ENCODE assay signal across 21 cellular contexts in genomic region chr21:43691801-43692200, GRCh38. TPM values are rescaled to one million over a fixed set of nuclear protein-coding genes. Genes with fewer than 3 reads are reported as not detected.
DNase-seq lines count a peak whose midpoint lies in the region; FAIRE-seq and TF ChIP-seq lines count a peak whose summit lies in the region.
"Had no signal": no experiment of that assay in that cellular context is flagged by ENCODE, and none has a peak within 500 bp of the region (broad histone marks: within the 10 kb centered on the region; RNA-seq: fewer than 3 reads in every experiment).

No MANE protein-coding gene starts in this region.

- no peak for FAIRE-seq in kidney (lab: Jason Lieb, UNC)
- FAIRE-seq: A204.1, G401.6, GM12892, H1 had no signal

- no peak for TF ChIP-seq CTCF in kidney (IDR thresholded peaks at IDR 0.05; ENCODE audit: borderline replicate concordance, extremely low read depth, insufficient read depth)
- TF ChIP-seq CTCF in osteoblast (IDR thresholded peaks at IDR 0.05; ENCODE audit: extremely low read depth, low read depth, low read length): no peak
- TF ChIP-seq CTCF in Peyer's patch (IDR thresholded peaks at IDR 0.05): no peak

- no peak overlapping the region for H3K4me3 ChIP-seq in kidney (ENCODE audit: low read length in 2 of 2)
- no peak overlapping the region for H3K4me3 ChIP-seq in osteoblast (ENCODE audit: insufficient read depth, low read length)
- no peak overlapping the region for H3K4me3 ChIP-seq in Peyer's patch
- H3K4me3 ChIP-seq: BLaER1, GM23248 had no signal

- no peak overlapping the region for H3K9ac ChIP-seq in kidney (ENCODE audit: low read length in 2 of 2)
- H3K9ac ChIP-seq: BLaER1, GM23248 had no signal

- H3K9me3 ChIP-seq in kidney (ENCODE audit: control insufficient read depth in 1 of 2, low read length in 2 of 2): no peaks in the 10 kb centered on the region
- H3K9me3 ChIP-seq in osteoblast (ENCODE audit: low read depth, low read length): no peaks in the 10 kb centered on the region
- no peaks in the 10 kb centered on the region for H3K9me3 ChIP-seq in Peyer's patch
- H3K9me3 ChIP-seq: BLaER1, Caco-2 had no signal

- intact Hi-C loops in kidney (cut with DNase I): no loop called here

- no peak for TF ChIP-seq POLR2A in Peyer's patch (IDR thresholded peaks at IDR 0.05)

- no peaks in the 10 kb centered on the region for H4K20me1 ChIP-seq in osteoblast (ENCODE audit: insufficient read depth, low read length)

- no peak overlapping the region for H2AFZ ChIP-seq in osteoblast (ENCODE audit: low read length)
- H2AFZ ChIP-seq: GM23248 had no signal

- H3K4me1 ChIP-seq in kidney (ENCODE audit: control insufficient read depth in 1 of 2, insufficient read depth in 1 of 2, low read depth in 1 of 2, low read length in 2 of 2) (no peaks in the 10 kb centered on the region), osteoblast (ENCODE audit: insufficient read depth, low read length) (no peaks in the 10 kb centered on the region), Peyer's patch (no peaks in the 10 kb centered on the region)
- H3K4me1 ChIP-seq: Caco-2 had no signal

- H3K27me3 ChIP-seq in osteoblast (ENCODE audit: insufficient read depth, low read length) (no peaks in the 10 kb centered on the region), Peyer's patch (no peaks in the 10 kb centered on the region)
- H3K27me3 ChIP-seq: BLaER1 had no signal

- H3K79me2 ChIP-seq in osteoblast (ENCODE audit: insufficient read depth, low read length): no peaks in the 10 kb centered on the region

- H3K27ac ChIP-seq in kidney (ENCODE audit: low read depth in 2 of 2, low read length in 2 of 2) (no peak overlapping the region), osteoblast (ENCODE audit: low read depth, low read length) (no peak overlapping the region), Peyer's patch (no peak overlapping the region)
- H3K27ac ChIP-seq: 22Rv1, BLaER1, C4-2B, GM23248 had no signal

- peak; percentile 42 for DNase-seq in activated effector memory CD4-positive, alpha-beta T cell treated with anti-CD3 and anti-CD28 coated beads, Interleukin-2, amount 50 U/mL, for 16 hours
- DNase-seq in activated effector memory CD4-positive, alpha-beta T cell treated with Interleukin-2 at 50 U/mL for 16 hours: no peak
- DNase-seq in kidney (peak; percentile 53), osteoblast (ENCODE audit: insufficient read length, low spot score, missing footprints) (peak; percentile 57), OCI-M2 (lab: John Stamatoyannopoulos, UW; ENCODE audit: unreplicated experiment) (no peak), Peyer's patch (no peak)
- DNase-seq: Caco-2; CD4-positive, CD25-positive, alpha-beta regulatory T cell; CD8-positive, alpha-beta T cell; DMS153; DND-41; GM23248; H7; HCEC 1CT had no signal

- H3K36me3 ChIP-seq in kidney (ENCODE audit: control insufficient read depth in 1 of 2, insufficient read depth in 2 of 2, low read length in 2 of 2) (peaks cover 17 to 46% of the 10 kb centered on the region in 2 donors), osteoblast (ENCODE audit: insufficient read depth, low read length) (peaks cover 56% of the 10 kb centered on the region), Peyer's patch (peaks cover 0 to 90% (median 0%) of the 10 kb centered on the region in 3 donors)

- H3K4me2 ChIP-seq in osteoblast (ENCODE audit: insufficient read depth, low read length): no peak overlapping the region
- H3K4me2 ChIP-seq: BLaER1 had no signal

RNA-seq across cellular contexts. Expression of gene PDXK, which starts 27.1 kb away (rescaled TPM):
- total RNA-seq in kidney (210 TPM), osteoblast (88.4 and 89.4 TPM in 2 replicates), Peyer's patch (100 to 1,000 TPM in 3 of 4 donors, 10 to 100 TPM in 1; 83.3 to 206 (median 152) TPM)
- polyA plus RNA-seq in kidney (ENCODE audit: insufficient read depth, low read depth, low replicate concordance): 122 TPM

RNA-seq across cellular contexts. Expression of gene RRP1B, which starts 32.4 kb away (rescaled TPM):
- total RNA-seq in kidney (17.8 TPM), osteoblast (17.4 TPM in 2 replicates), Peyer's patch (10 to 100 TPM; 10.7 to 28.1 (median 14.1) TPM)
- 5.0 TPM for polyA plus RNA-seq in kidney (ENCODE audit: insufficient read depth, low read depth, low replicate concordance)

RNA-seq across cellular contexts. Expression of gene HSF2BP, which starts 32.5 kb away (rescaled TPM):
- total RNA-seq in kidney (0.60 TPM), osteoblast (1.8 and 2.1 TPM in 2 replicates), Peyer's patch (under 1 TPM in 2 of 4 donors, not detected in 2; 0.35 to 0.67 TPM)
- 0.19 TPM for polyA plus RNA-seq in kidney (ENCODE audit: insufficient read depth, low read depth, low replicate concordance)

Comparison
In these comparisons a context has a peak if more than half of its experiments do, and no peak if none do; other contexts are left out.
1. DNase-seq: peak in activated effector memory CD4-positive, alpha-beta T cell treated with anti-CD3 and anti-CD28 coated beads, Interleukin-2, amount 50 U/mL, for 16 hours (single experiment), kidney (single experiment) and osteoblast (single experiment); none in activated effector memory CD4-positive, alpha-beta T cell treated with Interleukin-2 at 50 U/mL for 16 hours (single experiment), OCI-M2 (single experiment) and Peyer's patch (0 of 3).